Comparison of ENCODE assay signal across 9 cellular contexts in the genomic region with DNA sequence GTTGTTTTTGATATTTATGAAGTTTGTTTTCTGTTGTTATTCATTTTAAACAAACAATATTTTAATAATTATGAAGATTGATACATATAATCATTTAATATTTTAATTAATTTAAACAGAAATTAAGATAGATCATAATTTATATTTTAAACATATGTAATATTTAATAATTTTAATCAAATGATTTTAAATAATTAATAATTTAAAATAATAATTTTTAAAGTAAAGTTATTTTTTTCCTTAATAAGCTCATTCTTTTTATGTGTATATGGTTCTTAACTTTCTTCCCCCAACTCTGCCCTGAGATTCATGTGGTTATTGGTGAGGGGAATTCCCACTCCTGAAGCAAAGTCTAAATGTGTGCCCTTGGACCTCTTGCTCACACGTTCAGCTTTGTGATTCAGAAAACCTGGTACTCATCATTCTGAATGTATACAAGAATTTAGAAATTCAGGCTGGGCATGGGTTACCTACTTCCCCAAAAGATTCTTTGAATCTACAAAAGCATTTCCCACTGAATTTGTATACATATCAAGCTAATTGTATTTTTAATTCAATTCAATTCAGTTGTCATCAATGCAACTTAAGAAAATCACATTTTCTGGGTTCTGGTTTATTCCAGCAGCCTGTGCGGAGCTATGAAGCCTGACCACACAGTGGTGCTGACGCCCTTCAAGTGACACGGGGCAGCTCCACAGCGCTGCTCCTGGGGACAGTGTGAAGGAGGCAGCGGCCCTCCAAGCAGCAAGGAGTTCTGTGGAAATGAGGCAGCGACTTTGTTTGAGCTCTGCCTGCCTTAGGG.
DNase-seq lines count a peak whose midpoint lies in the region; ATAC-seq, FAIRE-seq and TF ChIP-seq lines count a peak whose summit lies in the region.
"Had no signal": no experiment of that assay in that cellular context is flagged by ENCODE, and none has a peak within 500 bp of the region (broad histone marks: within the 10 kb centered on the region; RNA-seq: fewer than 3 reads in every experiment).

No MANE protein-coding gene starts in this region.

- H2AFZ ChIP-seq in IMR-90 (replicated peaks; ENCODE audit: low read length, poor library complexity) (peak overlapping the region; percentile 79), astrocyte (ENCODE audit: low read depth, low read length) (peak overlapping the region; percentile 27)

- H4K5ac ChIP-seq in IMR-90 (ENCODE audit: low read depth, low read length): no peak overlapping the region

- intact Hi-C loops in IMR-90 (cut with micrococcal nuclease): loop anchor here (1.0 to 10.0 kb wide), 10 partner anchors 31 to 937 kb away; no protein-coding TSS in a partner anchor

- H3K4me3 ChIP-seq in IMR-90 (ENCODE audit: insufficient read depth, low read depth, low read length) (no peak overlapping the region), astrocyte (ENCODE audit: insufficient read depth, low read depth, low read length) (no peak overlapping the region), right atrium auricular region (no peak overlapping the region), retinal pigment epithelial cell (ENCODE audit: low read length) (no peak overlapping the region)
- H3K4me3 ChIP-seq: skin epidermis had no signal

- H3K27ac ChIP-seq in IMR-90 (ENCODE audit: insufficient read depth, low read length): no peak overlapping the region
- no peak overlapping the region for H3K27ac ChIP-seq in astrocyte (ENCODE audit: low read depth, low read length)
- H3K27ac ChIP-seq in right atrium auricular region: no peak overlapping the region
- H3K27ac ChIP-seq: skin epidermis had no signal

- dilution Hi-C loops in IMR-90 (cut with HindIII; ENCODE audit: low sequenced_read_pairs, unreplicated experiment): no loop called here

- no peaks in the 10 kb centered on the region for H3K36me3 Mint-ChIP-seq in activated CD8-positive, alpha-beta memory T cell treated with anti-CD3 and anti-CD28 coated beads, Interleukin-2, amount 10 ng/mL, durations not matched to agents 7 days and 5 days
- H3K36me3 Mint-ChIP-seq in astrocyte (ENCODE audit: low read depth, unreplicated experiment): no peaks in the 10 kb centered on the region

- H3K4me1 Mint-ChIP-seq in activated CD8-positive, alpha-beta memory T cell treated with anti-CD3 and anti-CD28 coated beads, Interleukin-2, amount 10 ng/mL, durations not matched to agents 7 days and 5 days: peaks cover 6% of the 10 kb centered on the region
- peaks cover 3% of the 10 kb centered on the region for H3K4me1 Mint-ChIP-seq in astrocyte (ENCODE audit: low read depth, unreplicated experiment)

- H2BK120ac ChIP-seq in IMR-90 (ENCODE audit: low read depth, low read length): peak overlapping the region; percentile 55; the same call in 1 of the 2 replicates

- WGBS in IMR-90 (ENCODE audit: extremely low coverage in 2 of 2, insufficient read length in 1 of 2), 2 experiments: 0% methylated on average over 3 of the region's 7 CpGs; no CpG with 5 or more reads in 1 of the 2 experiments

- H3K4me1 ChIP-seq in IMR-90 (ENCODE audit: control insufficient read depth, insufficient read depth, low read length): peaks cover 1% of the 10 kb centered on the region; the same call in 1 of the 2 replicates
- H3K4me1 ChIP-seq in astrocyte (ENCODE audit: insufficient read depth, low read length): no peaks in the 10 kb centered on the region
- H3K4me1 ChIP-seq in right atrium auricular region: no peaks in the 10 kb centered on the region

- peak overlapping the region in 1 of 2 experiments; percentile 67; a peak in 1 of 4 replicates for H4K8ac ChIP-seq in IMR-90 (ENCODE audit: low read depth in 2 of 2, low read length in 2 of 2)

- no peak overlapping the region for H2BK5ac ChIP-seq in IMR-90 (ENCODE audit: low read depth, low read length, poor library complexity, severe bottlenecking)

- peak overlapping the region; percentile 67; the same call in 1 of the 2 replicates for H3K4ac ChIP-seq in IMR-90 (ENCODE audit: low read depth, low read length)

- H3K4me3 Mint-ChIP-seq in activated CD8-positive, alpha-beta memory T cell treated with anti-CD3 and anti-CD28 coated beads, Interleukin-2, amount 10 ng/mL, durations not matched to agents 7 days and 5 days: no peak overlapping the region
- no peak overlapping the region for H3K4me3 Mint-ChIP-seq in astrocyte (ENCODE audit: unreplicated experiment)

- CTCF ChIA-PET in activated CD8-positive, alpha-beta memory T cell treated with anti-CD3 and anti-CD28 coated beads, Interleukin-2, amount 10 ng/mL, durations not matched to agents 7 days and 5 days (lab: Charles Lee): interaction anchor here (0.7 to 2.9 kb wide), 29 partner anchors 8 to 854 kb away, joined by 3 to 22 read pairs (median 4); no protein-coding TSS in a partner anchor
- CTCF ChIA-PET in IMR-90 (lab: Yijun Ruan, JAX): interaction anchor here (0.6 to 2.4 kb wide), 40 partner anchors 8 to 503 kb away, joined by 3 to 10 read pairs (median 4); no protein-coding TSS in a partner anchor

- H3K27me3 ChIP-seq in IMR-90 (ENCODE audit: control insufficient read depth, insufficient read depth, low read length): no peaks in the 10 kb centered on the region
- no peaks in the 10 kb centered on the region for H3K27me3 ChIP-seq in astrocyte (ENCODE audit: insufficient read depth, low read length)
- no peaks in the 10 kb centered on the region for H3K27me3 ChIP-seq in right atrium auricular region

- H4K91ac ChIP-seq in IMR-90 (ENCODE audit: insufficient read depth, low read depth, low read length): peak overlapping the region; percentile 19; the same call in 1 of the 2 replicates

- no peak overlapping the region for H3K27ac Mint-ChIP-seq in activated CD8-positive, alpha-beta memory T cell treated with anti-CD3 and anti-CD28 coated beads, Interleukin-2, amount 10 ng/mL, durations not matched to agents 7 days and 5 days
- H3K27ac Mint-ChIP-seq in astrocyte (ENCODE audit: unreplicated experiment): no peak overlapping the region

- no peak overlapping the region for H3K56ac ChIP-seq in IMR-90 (ENCODE audit: extremely low read depth, insufficient read depth, low read length)

- 0 out of 3 replicates have a peak overlapping the region, but pooled peaks have one; percentile 6 for H2BK15ac ChIP-seq in IMR-90 (ENCODE audit: low read depth, low read length)

- H3K36me3 ChIP-seq in IMR-90 (ENCODE audit: control insufficient read depth, insufficient read depth, low read length): no peaks in the 10 kb centered on the region
- H3K36me3 ChIP-seq in astrocyte (ENCODE audit: insufficient read depth, low read length): no peaks in the 10 kb centered on the region
- H3K36me3 ChIP-seq in right atrium auricular region: no peaks in the 10 kb centered on the region

- no peaks in the 10 kb centered on the region for H3K9me1 ChIP-seq in IMR-90 (ENCODE audit: insufficient read depth, low read length)

- peaks cover 46% of the 10 kb centered on the region for H3K27me3 Mint-ChIP-seq in activated CD8-positive, alpha-beta memory T cell treated with anti-CD3 and anti-CD28 coated beads, Interleukin-2, amount 10 ng/mL, durations not matched to agents 7 days and 5 days
- peaks cover 3% of the 10 kb centered on the region for H3K27me3 Mint-ChIP-seq in astrocyte (ENCODE audit: low read depth, unreplicated experiment)

- TF ChIP-seq POLR2A in IMR-90 (IDR thresholded peaks at IDR 0.05; ENCODE audit: low read depth, low read length): no peak

- no peak overlapping the region for H3K23ac ChIP-seq in IMR-90 (ENCODE audit: low read depth, low read length)

- ATAC-seq in activated CD8-positive, alpha-beta memory T cell treated with anti-CD3 and anti-CD28 coated beads, Interleukin-2, amount 10 ng/mL, durations not matched to agents 7 days and 5 days: peak; percentile 96
- ATAC-seq in GM21825 (IDR thresholded peaks at IDR 0.05; ENCODE audit: unreplicated experiment): peak; percentile 96
- ATAC-seq in IMR-90 (ENCODE audit: low read depth): peak; percentile 100

- FAIRE-seq in astrocyte (lab: Jason Lieb, UNC): no peak

- TF ChIP-seq CTCF in IMR-90 (conservative IDR thresholded peaks at IDR 0.05; ENCODE audit: low read depth, low read length) (peak; percentile 99), astrocyte (IDR thresholded peaks at IDR 0.05; ENCODE audit: insufficient read depth, low read depth, low read length) (peak; percentile 92), right atrium auricular region (IDR thresholded peaks at IDR 0.05) (peak; percentile 61 to 89), retinal pigment epithelial cell (conservative IDR thresholded peaks at IDR 0.05; ENCODE audit: low read depth, low read length) (peak; percentile 87)

- no peak overlapping the region; the same call in 1 of the 2 replicates for H3K18ac ChIP-seq in IMR-90 (ENCODE audit: low read depth, low read length)

- peak overlapping the region; percentile 59 for H2AK9ac ChIP-seq in IMR-90 (replicated peaks; ENCODE audit: low read depth, low read length, poor library complexity)

- no peaks in the 10 kb centered on the region for H3K79me1 ChIP-seq in IMR-90 (ENCODE audit: low read depth in 1 of 2, low read length in 2 of 2)

- no TSS peak for BruUV-seq in IMR-90 (replicated peaks; lab: Mats Ljungman, UMichigan)

- no peak overlapping the region for H3K4me2 ChIP-seq in IMR-90 (ENCODE audit: low read depth, low read length)
- H3K4me2 ChIP-seq in astrocyte (ENCODE audit: low read length): peak overlapping the region; percentile 9

- in situ Hi-C loops in IMR-90 (cut with MboI; ENCODE audit: low sequenced_read_pairs): loop anchor here (5.0 to 10.0 kb wide), 3 partner anchors 374 to 937 kb away; no protein-coding TSS in a partner anchor

- H3K9me3 Mint-ChIP-seq in activated CD8-positive, alpha-beta memory T cell treated with anti-CD3 and anti-CD28 coated beads, Interleukin-2, amount 10 ng/mL, durations not matched to agents 7 days and 5 days (ENCODE audit: low read depth): no peaks in the 10 kb centered on the region
- peaks cover 1% of the 10 kb centered on the region for H3K9me3 Mint-ChIP-seq in astrocyte (ENCODE audit: unreplicated experiment)

- POLR2A ChIA-PET in IMR-90 (lab: Charles Lee; ENCODE audit: unreplicated experiment): no interaction called here

- peak overlapping the region; percentile 82 for H3K14ac ChIP-seq in IMR-90 (replicated peaks; ENCODE audit: low read depth, low read length)

- H3K79me2 ChIP-seq in astrocyte (ENCODE audit: insufficient read depth, low read length): no peaks in the 10 kb centered on the region

- peak overlapping the region; percentile 80; the same call in 1 of the 2 replicates for H2BK20ac ChIP-seq in IMR-90 (ENCODE audit: low read depth, low read length)

- TF ChIP-seq RAD21 in IMR-90 (IDR thresholded peaks at IDR 0.05; ENCODE audit: low read length): peak; percentile 95

- no peaks in the 10 kb centered on the region for H4K20me1 ChIP-seq in IMR-90 (ENCODE audit: insufficient read depth, low read length)
- no peaks in the 10 kb centered on the region for H4K20me1 ChIP-seq in astrocyte (ENCODE audit: insufficient read depth, low read length)

- H3K9me3 ChIP-seq in IMR-90 (ENCODE audit: control insufficient read depth, insufficient read depth, low read length) (no peaks in the 10 kb centered on the region), astrocyte (ENCODE audit: insufficient read depth, low read depth, low read length) (no peaks in the 10 kb centered on the region), right atrium auricular region (peaks cover 0 to 4% of the 10 kb centered on the region in 2 donors)

- no peak overlapping the region for H3K9ac ChIP-seq in IMR-90 (ENCODE audit: low read depth, low read length)
- peak overlapping the region; percentile 13 for H3K9ac ChIP-seq in astrocyte (ENCODE audit: low read length)

- peak; percentile 74 for DNase-seq in activated CD8-positive, alpha-beta memory T cell treated with anti-CD3 and anti-CD28 coated beads, Interleukin-2, amount 10 ng/mL, durations not matched to agents 7 days and 5 days
- no peak for DNase-seq in activated CD8-positive, alpha-beta memory T cell treated with anti-CD3 and anti-CD28 coated beads, Interleukin-2, amount 50 U/mL, for 4 hours
- DNase-seq in IMR-90 (peak; percentile 80), RPMI8226 (peak; percentile 79), astrocyte (ENCODE audit: low read depth) (peak; percentile 61), right atrium auricular region (ENCODE audit: low spot score) (peak; percentile 80), retinal pigment epithelial cell (ENCODE audit: low read depth) (peak; percentile 35)

- no peak overlapping the region for H2AK5ac ChIP-seq in IMR-90 (ENCODE audit: low read depth, low read length)
